23 cellular contexts compared by ENCODE assay signal in the genomic region with DNA sequence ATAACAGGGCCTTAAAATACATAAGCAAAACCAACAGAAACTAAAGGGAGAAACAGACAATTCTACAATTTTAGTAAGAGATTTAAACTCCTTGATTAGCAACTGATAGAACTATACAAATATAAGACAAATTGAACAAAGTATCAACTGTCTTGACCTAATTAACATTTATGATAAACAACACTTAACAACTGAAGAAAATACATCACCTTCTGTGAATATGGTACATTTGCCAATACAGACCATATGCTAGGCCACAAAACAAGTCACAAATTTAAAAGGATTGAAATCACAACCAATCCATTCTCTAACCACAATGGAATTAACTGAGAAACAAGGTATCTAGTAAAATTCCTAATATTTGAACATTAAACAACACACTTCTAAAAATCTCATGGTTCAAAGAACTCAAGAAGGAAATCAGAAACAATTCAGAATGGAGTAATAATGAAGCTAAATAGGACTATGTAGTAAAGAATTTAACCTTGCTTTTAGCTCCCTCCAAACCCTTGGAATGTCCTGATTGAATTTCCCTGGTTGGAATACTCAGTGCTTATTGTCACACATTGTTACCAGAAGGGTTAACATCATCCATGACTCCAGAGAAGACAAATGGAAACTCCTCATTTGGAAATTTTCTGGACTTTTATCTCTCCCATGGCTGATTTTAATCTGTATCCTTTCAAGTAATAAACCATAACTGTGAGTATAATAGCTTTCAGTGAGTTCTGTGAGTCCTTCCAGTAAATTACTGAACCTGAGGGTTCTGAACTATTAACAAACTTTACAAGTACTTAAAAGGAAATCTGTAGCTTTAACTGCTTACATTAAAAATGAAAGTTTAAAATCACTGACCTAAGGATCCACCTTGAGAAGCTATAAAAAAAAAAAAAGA.
A peak's percentile ranks its signal among the peaks of the same experiment; 100 is the strongest.
DNase-seq lines count a peak whose midpoint lies in the region; ATAC-seq and TF ChIP-seq lines count a peak whose summit lies in the region.
"Had no signal": no experiment of that assay in that cellular context is flagged by ENCODE, and none has a peak within 500 bp of the region (broad histone marks: within the 10 kb centered on the region; RNA-seq: fewer than 3 reads in every experiment).

No MANE protein-coding gene starts in this region.

- H3K27ac ChIP-seq in SK-N-SH (ENCODE audit: low read depth in 2 of 2, low read length in 1 of 2) (peak overlapping the region in 1 of 2 experiments; percentile 1; a peak in 1 of 4 replicates), IMR-90 (ENCODE audit: insufficient read depth, low read length) (no peak overlapping the region), endodermal cell (ENCODE audit: low read depth, low read length) (no peak overlapping the region), dorsolateral prefrontal cortex (peak overlapping the region in 8 of 59 donors; percentile 6 to 61 (median 22))
- H3K27ac ChIP-seq: colonic mucosa, KMS-11, skin epidermis had no signal

- no peak overlapping the region for H3K4ac ChIP-seq in IMR-90 (ENCODE audit: low read depth, low read length)

- peak overlapping the region; percentile 16 for H3K27ac Mint-ChIP-seq in endodermal cell
- H3K27ac Mint-ChIP-seq in stimulated activated memory B cell treated with anti-CD40 and anti-IgM and Interleukin-4, amounts not matched to agents 10 μg/mL and 1 μg/mL and 100 μg/mL, for 72 hours, result peak overlapping the region; percentile 68
- H3K27ac Mint-ChIP-seq: activated naive CD8-positive, alpha-beta T cell; activated T-cell treated with anti-CD3 and anti-CD28 coated beads, Interleukin-2, amount 50 U/mL, for 72 hours; memory B cell had no signal

- no peak overlapping the region for H3K56ac ChIP-seq in IMR-90 (ENCODE audit: extremely low read depth, insufficient read depth, low read length)

- H3K4me3 ChIP-seq in SK-N-SH (ENCODE audit: low read depth in 2 of 2, low read length in 1 of 2), result no peak overlapping the region
- no peak overlapping the region for H3K4me3 ChIP-seq in IMR-90 (ENCODE audit: insufficient read depth, low read depth, low read length)
- no peak overlapping the region for H3K4me3 ChIP-seq in endodermal cell (ENCODE audit: low read length)
- no peak overlapping the region for H3K4me3 ChIP-seq in dorsolateral prefrontal cortex
- H3K4me3 ChIP-seq: colonic mucosa, skin epidermis had no signal

- H3K27me3 ChIP-seq in SK-N-SH (ENCODE audit: insufficient read depth) (no peaks in the 10 kb centered on the region), IMR-90 (ENCODE audit: control insufficient read depth, insufficient read depth, low read length) (no peaks in the 10 kb centered on the region), endodermal cell (ENCODE audit: control insufficient read depth, insufficient read depth, low read length, poor library complexity, severe bottlenecking) (no peaks in the 10 kb centered on the region), dorsolateral prefrontal cortex (no peaks in the 10 kb centered on the region)
- H3K27me3 ChIP-seq: colonic mucosa had no signal

- peaks cover 2 to 15% of the 10 kb centered on the region in 2 experiments; a peak in 3 of 4 replicates for H3K4me1 ChIP-seq in SK-N-SH (ENCODE audit: control insufficient read depth in 1 of 2, insufficient read depth in 2 of 2, low read depth in 1 of 2, low read length in 1 of 2)
- no peaks in the 10 kb centered on the region for H3K4me1 ChIP-seq in IMR-90 (ENCODE audit: control insufficient read depth, insufficient read depth, low read length)
- H3K4me1 ChIP-seq in endodermal cell (ENCODE audit: control insufficient read depth, insufficient read depth, low read length), result no peaks in the 10 kb centered on the region
- H3K4me1 ChIP-seq: colonic mucosa had no signal

- no peak for TF ChIP-seq CTCF in SK-N-SH (IDR thresholded peaks at IDR 0.05)
- no peak for TF ChIP-seq CTCF in IMR-90 (conservative IDR thresholded peaks at IDR 0.05; ENCODE audit: low read depth, low read length)
- TF ChIP-seq CTCF in endodermal cell (conservative IDR thresholded peaks at IDR 0.05), result no peak
- no peak for TF ChIP-seq CTCF in dorsolateral prefrontal cortex (IDR thresholded peaks at IDR 0.05 in 54 of 56, conservative IDR thresholded peaks at IDR 0.05 in 2 of 56; ENCODE audit: low read depth in 1 of 56, partially characterized antibody in 56 of 56)

- no peak overlapping the region for H2BK15ac ChIP-seq in IMR-90 (ENCODE audit: low read depth, low read length)

- H2AK5ac ChIP-seq in IMR-90 (ENCODE audit: low read depth, low read length), result no peak overlapping the region

- H2AK9ac ChIP-seq in IMR-90 (replicated peaks; ENCODE audit: low read depth, low read length, poor library complexity), result no peak overlapping the region

- no peak overlapping the region for H3K18ac ChIP-seq in IMR-90 (ENCODE audit: low read depth, low read length)

- no peaks in the 10 kb centered on the region for H3K27me3 Mint-ChIP-seq in endodermal cell (ENCODE audit: insufficient read depth)
- no peaks in the 10 kb centered on the region for H3K27me3 Mint-ChIP-seq in stimulated activated memory B cell treated with anti-CD40 and anti-IgM and Interleukin-4, amounts not matched to agents 10 μg/mL and 1 μg/mL and 100 μg/mL, for 72 hours
- H3K27me3 Mint-ChIP-seq: activated naive CD8-positive, alpha-beta T cell; memory B cell; naive thymus-derived CD8-positive, alpha-beta T cell had no signal

- H3K9me2 ChIP-seq in SK-N-SH, result no peaks in the 10 kb centered on the region

- H4K5ac ChIP-seq in IMR-90 (ENCODE audit: low read depth, low read length), result no peak overlapping the region; the same call in 1 of the 2 replicates

- H2AFZ ChIP-seq in SK-N-SH (ENCODE audit: low read depth), result no peak overlapping the region
- no peak overlapping the region for H2AFZ ChIP-seq in IMR-90 (replicated peaks; ENCODE audit: low read length, poor library complexity)

- no peak overlapping the region for H4K8ac ChIP-seq in IMR-90 (ENCODE audit: low read depth in 2 of 2, low read length in 2 of 2)

- no peak for TF ChIP-seq POLR2A in IMR-90 (IDR thresholded peaks at IDR 0.05; ENCODE audit: low read depth, low read length)

- H4K91ac ChIP-seq in IMR-90 (ENCODE audit: insufficient read depth, low read depth, low read length), result no peak overlapping the region

- H3K4me1 Mint-ChIP-seq in endodermal cell, result peaks cover 28% of the 10 kb centered on the region
- peaks cover 54% of the 10 kb centered on the region for H3K4me1 Mint-ChIP-seq in stimulated activated memory B cell treated with anti-CD40 and anti-IgM and Interleukin-4, amounts not matched to agents 10 μg/mL and 1 μg/mL and 100 μg/mL, for 72 hours

- no peak overlapping the region for H2BK5ac ChIP-seq in IMR-90 (ENCODE audit: low read depth, low read length, poor library complexity, severe bottlenecking)

- peaks cover 13% of the 10 kb centered on the region for H3K36me3 Mint-ChIP-seq in endodermal cell (ENCODE audit: low read depth)
- peaks cover 26% of the 10 kb centered on the region for H3K36me3 Mint-ChIP-seq in stimulated activated memory B cell treated with anti-CD40 and anti-IgM and Interleukin-4, amounts not matched to agents 10 μg/mL and 1 μg/mL and 100 μg/mL, for 72 hours

- peaks cover 25 to 53% of the 10 kb centered on the region in 2 experiments for H3K79me1 ChIP-seq in IMR-90 (ENCODE audit: low read depth in 1 of 2, low read length in 2 of 2)

- POLR2A ChIA-PET in SK-N-SH (lab: Yijun Ruan, JAX), result no interaction called here
- POLR2A ChIA-PET in IMR-90 (lab: Charles Lee; ENCODE audit: unreplicated experiment), result interaction anchor here (0.6 kb wide), 1 partner anchor 246 kb away, joined by 3 read pairs; no protein-coding TSS in a partner anchor

- H4K20me1 ChIP-seq in SK-N-SH (ENCODE audit: insufficient read depth), result peaks cover 22% of the 10 kb centered on the region; the same call in 1 of the 2 replicates
- H4K20me1 ChIP-seq in IMR-90 (ENCODE audit: insufficient read depth, low read length), result peaks cover 35% of the 10 kb centered on the region; the same call in 1 of the 2 replicates

- peaks cover 0 to 12% of the 10 kb centered on the region in 2 experiments for H3K36me3 ChIP-seq in SK-N-SH (replicated peaks in 1 of 2; ENCODE audit: control insufficient read depth in 1 of 2, insufficient read depth in 2 of 2, low read length in 1 of 2)
- H3K36me3 ChIP-seq in IMR-90 (ENCODE audit: control insufficient read depth, insufficient read depth, low read length), result no peaks in the 10 kb centered on the region
- H3K36me3 ChIP-seq in endodermal cell (ENCODE audit: control insufficient read depth, insufficient read depth, low read length), result no peaks in the 10 kb centered on the region
- H3K36me3 ChIP-seq: colonic mucosa had no signal

- CTCF ChIA-PET in SK-N-SH (lab: Yijun Ruan, JAX) (interaction anchor here (1.1 to 1.6 kb wide), 2 partner anchors 14 to 20 kb away, joined by 3 read pairs; no protein-coding TSS in a partner anchor), IMR-90 (lab: Yijun Ruan, JAX) (no interaction called here)

- no peaks in the 10 kb centered on the region for H3K9me1 ChIP-seq in IMR-90 (ENCODE audit: insufficient read depth, low read length)

- intact Hi-C loops in IMR-90 (cut with micrococcal nuclease) (no loop called here), dorsolateral prefrontal cortex (cut with DNase I) (no loop called here)

- peaks cover 95% of the 10 kb centered on the region for H3K79me2 ChIP-seq in SK-N-SH (ENCODE audit: insufficient read depth)

- no peak overlapping the region for H3K23ac ChIP-seq in IMR-90 (ENCODE audit: low read depth, low read length)

- TF ChIP-seq EP300 in SK-N-SH (IDR thresholded peaks at IDR 0.05; ENCODE audit: borderline replicate concordance in 1 of 2, low read depth in 1 of 2, low read length in 1 of 2), result no peak

- H3K4me3 Mint-ChIP-seq in endodermal cell, result no peak overlapping the region
- H3K4me3 Mint-ChIP-seq in stimulated activated memory B cell treated with anti-CD40 and anti-IgM and Interleukin-4, amounts not matched to agents 10 μg/mL and 1 μg/mL and 100 μg/mL, for 72 hours, result no peak overlapping the region
- H3K4me3 Mint-ChIP-seq: activated naive CD8-positive, alpha-beta T cell; activated T-cell treated with anti-CD3 and anti-CD28 coated beads, Interleukin-2, amount 50 U/mL, for 72 hours; memory B cell had no signal

- no peak overlapping the region for H3K9ac ChIP-seq in SK-N-SH
- H3K9ac ChIP-seq in IMR-90 (ENCODE audit: low read depth, low read length), result no peak overlapping the region
- no peak overlapping the region for H3K9ac ChIP-seq in endodermal cell (ENCODE audit: extremely low read depth, low read length, poor library complexity, severe bottlenecking)
- H3K9ac ChIP-seq: KMS-11 had no signal

- H3K4me2 ChIP-seq in SK-N-SH, result no peak overlapping the region
- H3K4me2 ChIP-seq in IMR-90 (ENCODE audit: low read depth, low read length), result peak overlapping the region; percentile 45; the same call in 1 of the 2 replicates
- H3K4me2 ChIP-seq: KMS-11 had no signal

- peaks cover 8% of the 10 kb centered on the region for H3F3A ChIP-seq in SK-N-SH (replicated peaks; ENCODE audit: insufficient read depth)

- TF ChIP-seq RAD21 in SK-N-SH (IDR thresholded peaks at IDR 0.05; ENCODE audit: low read length) (no peak), IMR-90 (IDR thresholded peaks at IDR 0.05; ENCODE audit: low read length) (no peak)

- ATAC-seq in SK-N-SH treated with all-trans-retinoic acid at 6 μM for 48 hours, result peak; percentile 45; the same call in 1 of the 3 replicates
- no peak for ATAC-seq in IMR-90 (ENCODE audit: low read depth)
- ATAC-seq in stimulated activated memory B cell treated with anti-CD40 and anti-IgM and Interleukin-4, amounts not matched to agents 10 μg/mL and 1 μg/mL and 100 μg/mL, for 72 hours, result no peak
- ATAC-seq: activated T-cell treated with anti-CD3 and anti-CD28 coated beads, Interleukin-2, amount 50 U/mL, for 72 hours; naive thymus-derived CD8-positive, alpha-beta T cell had no signal

- no peak overlapping the region for H2BK20ac ChIP-seq in IMR-90 (ENCODE audit: low read depth, low read length)

- H2BK120ac ChIP-seq in IMR-90 (ENCODE audit: low read depth, low read length), result no peak overlapping the region

- in situ Hi-C loops in IMR-90 (cut with MboI; ENCODE audit: low sequenced_read_pairs), result no loop called here

- BruUV-seq in IMR-90 (replicated peaks; lab: Mats Ljungman, UMichigan), result no TSS peak

- DNase-seq in SK-N-SH, result no peak
- DNase-seq in IMR-90, result no peak
- no peak for DNase-seq in endodermal cell
- DNase-seq in dorsolateral prefrontal cortex, result no peak
- no peak for DNase-seq in EL
- no peak for DNase-seq in dermis blood vessel endothelial cell
- DNase-seq: activated CD4-positive, CD25-positive, alpha-beta regulatory T cell; activated T-cell treated with anti-CD3 and anti-CD28 coated beads, Interleukin-2, amount 50 U/mL, for 72 hours; colonic mucosa; DMS53; kidney; naive thymus-derived CD8-positive, alpha-beta T cell; NCI-H1048; NCI-H2081 treated with DMSO at 0.1 percent for 48 hours; NCI-H510A treated with DMSO at 0.1 percent for 48 hours; stimulated activated CD4-positive, alpha-beta T cell treated with anti-CD3 and anti-CD28 coated beads, Interleukin-2, amount 100 ng/mL, for 48 hours; T-helper 2 cell had no signal

- no peak overlapping the region for H3K14ac ChIP-seq in IMR-90 (replicated peaks; ENCODE audit: low read depth, low read length)

- H3K9me3 Mint-ChIP-seq in endodermal cell, result peaks cover 3% of the 10 kb centered on the region
- peaks cover 5% of the 10 kb centered on the region for H3K9me3 Mint-ChIP-seq in stimulated activated memory B cell treated with anti-CD40 and anti-IgM and Interleukin-4, amounts not matched to agents 10 μg/mL and 1 μg/mL and 100 μg/mL, for 72 hours

- H3K9me3 ChIP-seq in SK-N-SH (no peaks in the 10 kb centered on the region), IMR-90 (ENCODE audit: control insufficient read depth, insufficient read depth, low read length) (no peaks in the 10 kb centered on the region), endodermal cell (ENCODE audit: control insufficient read depth, low read length) (no peaks in the 10 kb centered on the region)
- H3K9me3 ChIP-seq: colonic mucosa had no signal

- dilution Hi-C loops in IMR-90 (cut with HindIII; ENCODE audit: low sequenced_read_pairs, unreplicated experiment), result no loop called here
